27 cellular contexts compared by ENCODE assay signal in genomic region chr5:125981016-125981415, GRCh38.
"Had no signal": no experiment of that assay in that cellular context is flagged by ENCODE, and none has a peak within 500 bp of the region (broad histone marks: within the 10 kb centered on the region; RNA-seq: fewer than 3 reads in every experiment).

No MANE protein-coding gene starts in this region.

- H3K27ac ChIP-seq: hepatocyte, neural progenitor cell, neutrophil, parathyroid adenoma, psoas muscle, skin epidermis, stomach, testis, thyroid gland, transverse colon, upper lobe of left lung, vagina had no signal

- H3K4me1 ChIP-seq: neural progenitor cell, parathyroid adenoma, psoas muscle, stomach, testis, transverse colon, upper lobe of left lung, vagina had no signal

- H3K9ac ChIP-seq: neural progenitor cell, parathyroid adenoma had no signal

- H3K4me3 ChIP-seq: hepatocyte, lung, neural progenitor cell, psoas muscle, skin epidermis, stomach, testis, thyroid gland, transverse colon, upper lobe of left lung, vagina had no signal

- H3K27me3 ChIP-seq: hepatocyte, neural progenitor cell, neutrophil, stomach, testis, thyroid gland, transverse colon, upper lobe of left lung, vagina had no signal

- H3K9me3 ChIP-seq: neutrophil, psoas muscle, stomach, testis, thyroid gland, upper lobe of left lung, vagina had no signal

- H3K79me2 ChIP-seq: hepatocyte, parathyroid adenoma had no signal

- H2AFZ ChIP-seq: hepatocyte, neural progenitor cell, parathyroid adenoma had no signal

- ATAC-seq: left lobe of liver; natural killer cell; psoas muscle; sciatic nerve; stimulated activated naive B cell treated with anti-CD40 and anti-IgM and Interleukin-4, amounts not matched to agents 10 μg/mL and 1 μg/mL and 100 μg/mL, for 72 hours; stimulated activated naive CD8-positive, alpha-beta T cell treated with anti-CD3 and anti-CD28 coated beads, Interleukin-15, Interleukin-2, amounts not matched to agents 100 U/mL and 50 U/mL, for 24 hours had no signal

- DNase-seq: islet precursor cell; mesendoderm; naive B cell; natural killer cell; nephron progenitor cell; occipital lobe; psoas muscle; stimulated activated CD4-positive, alpha-beta T cell treated with anti-CD3 and anti-CD28 coated beads, Interleukin-12 subunit alpha, Interleukin-12 subunit beta, amount 100 ng/mL, for 4 hours; stimulated activated CD4-positive, alpha-beta T cell treated with anti-CD3 and anti-CD28 coated beads, Interleukin-15, amount 100 ng/mL, for 24 hours; stimulated activated CD4-positive, alpha-beta T cell treated with anti-CD3 and anti-CD28 coated beads, Interleukin-2, amount 100 ng/mL, for 24 hours; stimulated activated CD4-positive, alpha-beta T cell treated with anti-CD3 and anti-CD28 coated beads, Interleukin-4, amount 100 ng/mL, for 1 hour; stimulated activated naive B cell treated with anti-CD40 and anti-IgM and Interleukin-4, amounts not matched to agents 10 μg/mL and 1 μg/mL and 100 μg/mL, for 72 hours; stimulated activated naive CD8-positive, alpha-beta T cell treated with anti-CD3 and anti-CD28 coated beads, Interleukin-15, Interleukin-2, amounts not matched to agents 100 U/mL and 50 U/mL, for 24 hours; stomach; testis; thyroid gland; transverse colon; upper lobe of left lung had no signal

- H3K4me2 ChIP-seq: hepatocyte, neural progenitor cell had no signal

- H3K36me3 ChIP-seq: neural progenitor cell, neutrophil, stomach, thyroid gland, transverse colon, upper lobe of left lung, vagina had no signal
